In genomic region chr7:94642838-94643653, GRCh38 we compare ENCODE assay signal across 1 cellular context.
TF ChIP-seq lines count a peak whose summit lies in the region.

No MANE protein-coding gene starts in this region.

TF ChIP-seq in HepG2, 621 proteins besides CTCF, POLR2A, EP300 and RAD21 (continued from another document):
- TF ChIP-seq ZNF607 (CRISPR knock-in tag; IDR thresholded peaks at IDR 0.05; ENCODE audit: borderline replicate concordance): no peak
- peak; percentile 48; the same call in 1 of the 2 replicates for TF ChIP-seq HOXA3 (CRISPR knock-in tag; IDR thresholded peaks at IDR 0.05)
- TF ChIP-seq ZNF350 (CRISPR knock-in tag; IDR thresholded peaks at IDR 0.05; ENCODE audit: borderline replicate concordance, low read depth): no peak
- TF ChIP-seq TEAD2 (CRISPR knock-in tag; IDR thresholded peaks at IDR 0.05): no peak
- no peak for TF ChIP-seq RNF2 (conservative IDR thresholded peaks at IDR 0.05; ENCODE audit: low read depth)
- TF ChIP-seq ZNF354B (CRISPR knock-in tag; IDR thresholded peaks at IDR 0.05): no peak
- TF ChIP-seq BRCA1 (CRISPR knock-in tag; IDR thresholded peaks at IDR 0.05): no peak
- TF ChIP-seq SMC3 (IDR thresholded peaks at IDR 0.05; ENCODE audit: low read length): peak; percentile 27; the same call in 1 of the 2 replicates
- TF ChIP-seq ZNF609 (CRISPR knock-in tag; IDR thresholded peaks at IDR 0.05; ENCODE audit: borderline replicate concordance): peak; percentile 96
- no peak for TF ChIP-seq U2AF1 (optimal IDR thresholded peaks at IDR 0.05; ENCODE audit: low read depth, low read length)
- TF ChIP-seq ZNF879 (CRISPR knock-in tag; IDR thresholded peaks at IDR 0.05): no peak
- no peak for TF ChIP-seq PAX8 (CRISPR knock-in tag; IDR thresholded peaks at IDR 0.05; ENCODE audit: borderline replicate concordance)
- TF ChIP-seq ZBTB2 (CRISPR knock-in tag; IDR thresholded peaks at IDR 0.05; ENCODE audit: low read depth): no peak
- TF ChIP-seq THRA (CRISPR knock-in tag; IDR thresholded peaks at IDR 0.05; ENCODE audit: borderline replicate concordance): peak; percentile 76
- TF ChIP-seq AFF4 (CRISPR knock-in tag; IDR thresholded peaks at IDR 0.05): 0 out of 2 replicates have a peak, but pooled peaks have one; percentile 45
- no peak for TF ChIP-seq ZNF20 (CRISPR knock-in tag; IDR thresholded peaks at IDR 0.05)
- TF ChIP-seq MIXL1 (CRISPR knock-in tag; IDR thresholded peaks at IDR 0.05): peak; percentile 94
- peak; percentile 93 for TF ChIP-seq POGZ (CRISPR knock-in tag; IDR thresholded peaks at IDR 0.05)
- peak; percentile 99 for TF ChIP-seq ISL2 (CRISPR knock-in tag; IDR thresholded peaks at IDR 0.05)
- peak; percentile 59; the same call in 1 of the 2 replicates for TF ChIP-seq ZNF800 (CRISPR knock-in tag; IDR thresholded peaks at IDR 0.05)
- TF ChIP-seq FOXA3 (CRISPR knock-in tag; IDR thresholded peaks at IDR 0.05): peak; percentile 93
- TF ChIP-seq GABPA (IDR thresholded peaks at IDR 0.05; ENCODE audit: low read depth, low read length): no peak
- TF ChIP-seq GABPA (CRISPR knock-in tag; IDR thresholded peaks at IDR 0.05; ENCODE audit: low read depth): no peak
- TF ChIP-seq THAP11 (CRISPR knock-in tag; IDR thresholded peaks at IDR 0.05): peak; percentile 77
- no peak for TF ChIP-seq TCF12 (IDR thresholded peaks at IDR 0.05)
- 0 out of 2 replicates have a peak, but pooled peaks have one; percentile 77 for TF ChIP-seq TCF12 (CRISPR knock-in tag; IDR thresholded peaks at IDR 0.05)
- TF ChIP-seq KDM5A (IDR thresholded peaks at IDR 0.05; ENCODE audit: borderline replicate concordance, low read length): 0 out of 2 replicates have a peak, but pooled peaks have one; percentile 28
- peak; percentile 82; the same call in 1 of the 2 replicates for TF ChIP-seq ATF2 (CRISPR knock-in tag; IDR thresholded peaks at IDR 0.05)
- TF ChIP-seq FOXP4 (CRISPR knock-in tag; IDR thresholded peaks at IDR 0.05): peak; percentile 93
- TF ChIP-seq KDM4B (CRISPR knock-in tag; IDR thresholded peaks at IDR 0.05): 0 out of 2 replicates have a peak, but pooled peaks have one; percentile 47
- peak; percentile 62; the same call in 1 of the 2 replicates for TF ChIP-seq ZSCAN5A (CRISPR knock-in tag; IDR thresholded peaks at IDR 0.05; ENCODE audit: borderline replicate concordance)
- TF ChIP-seq ZNF256 (CRISPR knock-in tag; conservative IDR thresholded peaks at IDR 0.05): no peak
- peak; percentile 81 for TF ChIP-seq FOSL2 (CRISPR knock-in tag; IDR thresholded peaks at IDR 0.05)
- TF ChIP-seq KLF6 (CRISPR knock-in tag; IDR thresholded peaks at IDR 0.05): 0 out of 2 replicates have a peak, but pooled peaks have one; percentile 46
- no peak for TF ChIP-seq KLF15 (CRISPR knock-in tag; IDR thresholded peaks at IDR 0.05; ENCODE audit: borderline replicate concordance)
- TF ChIP-seq RBM22 (optimal IDR thresholded peaks at IDR 0.05; ENCODE audit: low read length): no peak
- TF ChIP-seq ZBTB7B (CRISPR knock-in tag; IDR thresholded peaks at IDR 0.05): 0 out of 2 replicates have a peak, but pooled peaks have one; percentile 54
- TF ChIP-seq PCBP1 (IDR thresholded peaks at IDR 0.05; ENCODE audit: borderline replicate concordance, low read depth, low read length): no peak
- TF ChIP-seq NFATC3 (CRISPR knock-in tag; IDR thresholded peaks at IDR 0.05): peak; percentile 96
- TF ChIP-seq GATA4 (IDR thresholded peaks at IDR 0.05; ENCODE audit: borderline replicate concordance, low read depth): peak; percentile 89; the same call in 1 of the 2 replicates
- no peak for TF ChIP-seq E2F5 (CRISPR knock-in tag; conservative IDR thresholded peaks at IDR 0.05)
- TF ChIP-seq PHF21A (CRISPR knock-in tag; IDR thresholded peaks at IDR 0.05): 0 out of 2 replicates have a peak, but pooled peaks have one; percentile 52
